ENCODE assay signal across 2 cellular contexts in genomic region chr17:38430316-38430715, GRCh38.
TF ChIP-seq lines count a peak whose summit lies in the region.

No MANE protein-coding gene starts in this region.

TF ChIP-seq in HepG2, 621 proteins besides CTCF, POLR2A, EP300 and RAD21:
- TF ChIP-seq ZKSCAN1 (IDR thresholded peaks at IDR 0.05; ENCODE audit: low read length) (no peak), REXO4 (CRISPR knock-in tag; IDR thresholded peaks at IDR 0.05; ENCODE audit: borderline replicate concordance) (no peak), ZNF451 (CRISPR knock-in tag; IDR thresholded peaks at IDR 0.05) (no peak), TIGD3 (CRISPR knock-in tag; IDR thresholded peaks at IDR 0.05; ENCODE audit: borderline replicate concordance) (no peak), HNRNPH1 (optimal IDR thresholded peaks at IDR 0.05; ENCODE audit: low read depth, low read length) (no peak), MED1 (CRISPR knock-in tag; IDR thresholded peaks at IDR 0.05) (no peak), NFYC (CRISPR knock-in tag; IDR thresholded peaks at IDR 0.05) (no peak), SP140L (CRISPR knock-in tag; IDR thresholded peaks at IDR 0.05; ENCODE audit: borderline replicate concordance) (no peak), NFIC (IDR thresholded peaks at IDR 0.05; ENCODE audit: low read length) (no peak), ZNF24 (IDR thresholded peaks at IDR 0.05) (no peak), TOE1 (CRISPR knock-in tag; IDR thresholded peaks at IDR 0.05) (no peak), PPARG (CRISPR knock-in tag; conservative IDR thresholded peaks at IDR 0.05) (no peak), ZNF841 (CRISPR knock-in tag; IDR thresholded peaks at IDR 0.05; ENCODE audit: borderline replicate concordance) (no peak), ZNF781 (CRISPR knock-in tag; IDR thresholded peaks at IDR 0.05; ENCODE audit: borderline replicate concordance, not compliant biosample characterization) (no peak), JUN (CRISPR knock-in tag; IDR thresholded peaks at IDR 0.05) (no peak), CHD2 (IDR thresholded peaks at IDR 0.05; ENCODE audit: low read depth, low read length) (no peak)
- TF ChIP-seq, protein P1, sequence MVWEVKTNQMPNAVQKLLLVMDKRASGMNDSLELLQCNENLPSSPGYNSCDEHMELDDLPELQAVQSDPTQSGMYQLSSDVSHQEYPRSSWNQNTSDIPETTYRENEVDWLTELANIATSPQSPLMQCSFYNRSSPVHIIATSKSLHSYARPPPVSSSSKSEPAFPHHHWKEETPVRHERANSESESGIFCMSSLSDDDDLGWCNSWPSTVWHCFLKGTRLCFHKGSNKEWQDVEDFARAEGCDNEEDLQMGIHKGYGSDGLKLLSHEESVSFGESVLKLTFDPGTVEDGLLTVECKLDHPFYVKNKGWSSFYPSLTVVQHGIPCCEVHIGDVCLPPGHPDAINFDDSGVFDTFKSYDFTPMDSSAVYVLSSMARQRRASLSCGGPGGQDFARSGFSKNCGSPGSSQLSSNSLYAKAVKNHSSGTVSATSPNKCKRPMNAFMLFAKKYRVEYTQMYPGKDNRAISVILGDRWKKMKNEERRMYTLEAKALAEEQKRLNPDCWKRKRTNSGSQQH (CRISPR knock-in tag; IDR thresholded peaks at IDR 0.05; ENCODE audit: low read depth), result no peak
- TF ChIP-seq, protein P2, sequence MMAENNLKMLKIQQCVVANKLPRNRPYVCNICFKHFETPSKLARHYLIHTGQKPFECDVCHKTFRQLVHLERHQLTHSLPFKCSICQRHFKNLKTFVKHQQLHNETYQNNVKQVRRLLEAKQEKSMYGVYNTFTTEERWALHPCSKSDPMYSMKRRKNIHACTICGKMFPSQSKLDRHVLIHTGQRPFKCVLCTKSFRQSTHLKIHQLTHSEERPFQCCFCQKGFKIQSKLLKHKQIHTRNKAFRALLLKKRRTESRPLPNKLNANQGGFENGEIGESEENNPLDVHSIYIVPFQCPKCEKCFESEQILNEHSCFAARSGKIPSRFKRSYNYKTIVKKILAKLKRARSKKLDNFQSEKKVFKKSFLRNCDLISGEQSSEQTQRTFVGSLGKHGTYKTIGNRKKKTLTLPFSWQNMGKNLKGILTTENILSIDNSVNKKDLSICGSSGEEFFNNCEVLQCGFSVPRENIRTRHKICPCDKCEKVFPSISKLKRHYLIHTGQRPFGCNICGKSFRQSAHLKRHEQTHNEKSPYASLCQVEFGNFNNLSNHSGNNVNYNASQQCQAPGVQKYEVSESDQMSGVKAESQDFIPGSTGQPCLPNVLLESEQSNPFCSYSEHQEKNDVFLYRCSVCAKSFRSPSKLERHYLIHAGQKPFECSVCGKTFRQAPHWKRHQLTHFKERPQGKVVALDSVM (CRISPR knock-in tag; IDR thresholded peaks at IDR 0.05), result no peak

TF ChIP-seq in endothelial cell of umbilical vein, 7 proteins besides CTCF, POLR2A, EP300 and RAD21:
- TF ChIP-seq EZH2 (IDR thresholded peaks at IDR 0.05; ENCODE audit: borderline replicate concordance, low read depth, low read length, severe bottlenecking) (no peak), JUN (IDR thresholded peaks at IDR 0.05; ENCODE audit: borderline replicate concordance, insufficient read depth, insufficient read length, low read depth) (no peak), GATA2 (IDR thresholded peaks at IDR 0.05; ENCODE audit: insufficient read depth, insufficient read length, low read depth, low read length) (no peak), FOS (IDR thresholded peaks at IDR 0.05; ENCODE audit: borderline replicate concordance, insufficient read depth, low read length) (no peak), POLR2AphosphoS5 (IDR thresholded peaks at IDR 0.05; ENCODE audit: insufficient read depth, low read depth, low read length) (no peak)
